ENCODE assay signal across 12 cellular contexts in the genomic region with DNA sequence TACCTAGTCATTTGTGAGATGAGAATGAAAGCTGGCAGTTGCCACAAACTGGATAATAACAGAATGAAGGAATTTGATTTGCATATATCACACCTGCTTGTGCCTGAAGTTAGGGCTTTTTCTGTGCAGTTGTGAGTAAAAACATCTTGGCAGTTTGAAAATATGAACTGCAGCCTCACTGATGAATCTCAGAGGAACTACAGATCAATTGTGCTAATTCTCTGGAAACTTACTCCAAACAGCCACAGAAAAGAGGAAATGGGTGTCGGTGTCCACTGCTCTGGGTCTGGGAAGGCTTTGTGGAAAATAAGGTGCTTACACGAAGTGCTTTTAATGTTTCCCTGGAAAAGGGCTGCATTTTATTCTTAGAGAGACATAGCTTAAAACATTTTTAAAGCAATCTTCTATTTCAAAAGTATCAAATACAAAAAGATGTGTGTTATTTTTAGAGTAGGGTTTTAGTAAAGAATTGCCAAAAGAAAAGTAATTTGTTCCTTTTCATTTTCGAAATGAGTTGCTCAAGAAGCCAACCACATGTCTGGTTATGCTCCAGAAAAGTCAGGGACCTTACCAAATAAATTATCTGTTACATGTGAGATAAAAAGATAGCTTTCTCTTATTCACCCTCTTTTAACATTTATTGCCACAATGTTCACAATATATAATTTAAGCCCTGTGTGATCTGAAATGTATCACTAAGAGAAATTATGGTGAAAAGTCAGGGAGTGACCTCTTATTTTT.
A peak's percentile ranks its signal among the peaks of the same experiment; 100 is the strongest.
DNase-seq lines count a peak whose midpoint lies in the region; ATAC-seq and TF ChIP-seq lines count a peak whose summit lies in the region.
"Had no signal": no experiment of that assay in that cellular context is flagged by ENCODE, and none has a peak within 500 bp of the region (broad histone marks: within the 10 kb centered on the region; RNA-seq: fewer than 3 reads in every experiment).

No MANE protein-coding gene starts in this region.

- H3K4me3 ChIP-seq in mammary epithelial cell (replicated peaks in 1 of 3; ENCODE audit: insufficient read depth in 1 of 3, low read depth in 2 of 3, low read length in 3 of 3), result no peak overlapping the region
- no peak overlapping the region for H3K4me3 ChIP-seq in neural progenitor cell

- peaks cover 16% of the 10 kb centered on the region for H3K27me3 Mint-ChIP-seq in activated CD4-positive, alpha-beta T cell treated with anti-CD3 and anti-CD28 coated beads, Interleukin-2, amount 10 ng/mL, durations not matched to agents 24 days and 14 days
- no peaks in the 10 kb centered on the region for H3K27me3 Mint-ChIP-seq in neural progenitor cell (ENCODE audit: insufficient read depth, low read depth)

- TF ChIP-seq POLR2A in erythroblast (IDR thresholded peaks at IDR 0.05; ENCODE audit: low read length), result no peak

- H3F3A ChIP-seq in neural progenitor cell (ENCODE audit: low read depth), result peaks cover 6% of the 10 kb centered on the region

- no peaks in the 10 kb centered on the region for H3K27me3 ChIP-seq in mammary epithelial cell (ENCODE audit: insufficient read depth, low read length)
- H3K27me3 ChIP-seq in neural progenitor cell, result no peaks in the 10 kb centered on the region
- H3K27me3 ChIP-seq: foreskin keratinocyte had no signal

- H2AFZ ChIP-seq in mammary epithelial cell (ENCODE audit: low read depth, low read length) (peak overlapping the region; percentile 30), neural progenitor cell (replicated peaks) (no peak overlapping the region)

- no peaks in the 10 kb centered on the region for H4K20me1 ChIP-seq in mammary epithelial cell (ENCODE audit: insufficient read depth, low read length)
- no peaks in the 10 kb centered on the region for H4K20me1 ChIP-seq in neural progenitor cell (ENCODE audit: low read depth)

- H3K9me3 Mint-ChIP-seq in activated CD4-positive, alpha-beta T cell treated with anti-CD3 and anti-CD28 coated beads, Interleukin-2, amount 10 ng/mL, durations not matched to agents 24 days and 14 days, result no peaks in the 10 kb centered on the region
- peaks cover 4% of the 10 kb centered on the region for H3K9me3 Mint-ChIP-seq in neural progenitor cell

- H3K36me3 Mint-ChIP-seq in activated CD4-positive, alpha-beta T cell treated with anti-CD3 and anti-CD28 coated beads, Interleukin-2, amount 10 ng/mL, durations not matched to agents 24 days and 14 days (ENCODE audit: low read depth), result no peaks in the 10 kb centered on the region
- H3K36me3 Mint-ChIP-seq in neural progenitor cell, result peaks cover 4% of the 10 kb centered on the region

- H3K4me1 ChIP-seq in mammary epithelial cell (ENCODE audit: insufficient read depth, low read length), result peaks cover 24% of the 10 kb centered on the region
- H3K4me1 ChIP-seq in neural progenitor cell, result peaks cover 12% of the 10 kb centered on the region

- peak; percentile 62 for ATAC-seq in HG03342 (IDR thresholded peaks at IDR 0.05; ENCODE audit: unreplicated experiment)
- ATAC-seq: foreskin keratinocyte had no signal

- no peak for DNase-seq in activated CD4-positive, alpha-beta T cell treated with anti-CD3 and anti-CD28 coated beads, Interleukin-2, amount 10 ng/mL, durations not matched to agents 24 days and 14 days
- no peak for DNase-seq in activated CD4-positive, alpha-beta T cell treated with anti-CD3 and anti-CD28 coated beads, Interleukin-2, amount 50 U/mL, for 4 hours
- DNase-seq in mammary epithelial cell (no peak), erythroblast (lab: John Stamatoyannopoulos, UW) (no peak), NCI-H1048 (lab: John Stamatoyannopoulos, UW) (no peak), NCI-H226 (no peak), neural progenitor cell (ENCODE audit: low spot score) (no peak)
- DNase-seq: foreskin keratinocyte; NCI-H2029 treated with DMSO at 0.1 percent for 48 hours; stimulated activated CD4-positive, alpha-beta T cell treated with anti-CD3 and anti-CD28 coated beads, Interleukin-2, amount 100 ng/mL, for 48 hours; T1000 had no signal

- no peak overlapping the region for H3K9ac ChIP-seq in mammary epithelial cell (ENCODE audit: insufficient read depth, low read length)
- no peak overlapping the region for H3K9ac ChIP-seq in neural progenitor cell

- no peak overlapping the region for H3K4me3 Mint-ChIP-seq in activated CD4-positive, alpha-beta T cell treated with anti-CD3 and anti-CD28 coated beads, Interleukin-2, amount 10 ng/mL, durations not matched to agents 24 days and 14 days
- H3K4me3 Mint-ChIP-seq in neural progenitor cell, result no peak overlapping the region

- H3K4me2 ChIP-seq in mammary epithelial cell (ENCODE audit: insufficient read depth, low read depth, low read length) (peak overlapping the region; percentile 8), neural progenitor cell (no peak overlapping the region)

- no TSS peak for BruUV-seq in mammary epithelial cell (replicated peaks; lab: Mats Ljungman, UMichigan)

- no peak overlapping the region for H3K27ac ChIP-seq in mammary epithelial cell (ENCODE audit: insufficient read depth, low read depth, low read length)
- no peak overlapping the region for H3K27ac ChIP-seq in neural progenitor cell
- H3K27ac ChIP-seq: foreskin keratinocyte had no signal

- H3K79me2 ChIP-seq in mammary epithelial cell (ENCODE audit: insufficient read depth, low read length) (no peaks in the 10 kb centered on the region), neural progenitor cell (ENCODE audit: low read depth) (no peaks in the 10 kb centered on the region)

- 28% methylated on average over 3 of the region's 3 CpGs for WGBS in mammary epithelial cell (ENCODE audit: low coverage, missing lambda C conversion rate)

- CTCF ChIA-PET in mammary epithelial cell (lab: Charles Lee; ENCODE audit: low non-redundant PET), result no interaction called here

- intact Hi-C loops in activated CD4-positive, alpha-beta T cell treated with anti-CD3 and anti-CD28 coated beads, Interleukin-2, amount 10 ng/mL, durations not matched to agents 24 days and 14 days (cut with micrococcal nuclease), result loop anchor here (2.0 kb wide), 1 partner anchor 16 kb away; no protein-coding TSS in a partner anchor
- intact Hi-C loops in mammary epithelial cell (cut with micrococcal nuclease), result loop anchor here (10.0 kb wide), 1 partner anchor 242 kb away; the partner anchor contains the start of gene FRAS1

- H3K4me1 Mint-ChIP-seq in activated CD4-positive, alpha-beta T cell treated with anti-CD3 and anti-CD28 coated beads, Interleukin-2, amount 10 ng/mL, durations not matched to agents 24 days and 14 days, result peaks cover 5% of the 10 kb centered on the region
- H3K4me1 Mint-ChIP-seq in neural progenitor cell, result no peaks in the 10 kb centered on the region

- H3K36me3 ChIP-seq in mammary epithelial cell (ENCODE audit: insufficient read depth, low read length) (no peaks in the 10 kb centered on the region), neural progenitor cell (no peaks in the 10 kb centered on the region)

- TF ChIP-seq CTCF in mammary epithelial cell (conservative IDR thresholded peaks at IDR 0.05 in 1 of 2, IDR thresholded peaks at IDR 0.05 in 1 of 2; ENCODE audit: extremely low read depth in 1 of 2, insufficient read depth in 1 of 2, low read depth in 1 of 2, low read length in 2 of 2), result no peak
- no peak for TF ChIP-seq CTCF in neural progenitor cell (IDR thresholded peaks at IDR 0.05)

- peak overlapping the region; percentile 27 for H3K27ac Mint-ChIP-seq in activated CD4-positive, alpha-beta T cell treated with anti-CD3 and anti-CD28 coated beads, Interleukin-2, amount 10 ng/mL, durations not matched to agents 24 days and 14 days
- no peak overlapping the region for H3K27ac Mint-ChIP-seq in neural progenitor cell

- dilution Hi-C loops in mammary epithelial cell (cut with HindIII; ENCODE audit: low sequenced_read_pairs), result no loop called here

- H3K9me3 ChIP-seq in mammary epithelial cell (replicated peaks; ENCODE audit: insufficient read depth, low read length) (no peaks in the 10 kb centered on the region), neural progenitor cell (ENCODE audit: low read depth) (no peaks in the 10 kb centered on the region)

- in situ Hi-C loops in mammary epithelial cell (cut with MboI; ENCODE audit: low sequenced_read_pairs in 2 of 2), result no loop called here
